In genomic region chr9:120338340-120338739, GRCh38 we compare ENCODE assay signal across 19 cellular contexts.
DNase-seq lines count a peak whose midpoint lies in the region; ATAC-seq, FAIRE-seq and TF ChIP-seq lines count a peak whose summit lies in the region.
"Had no signal": no experiment of that assay in that cellular context is flagged by ENCODE, and none has a peak within 500 bp of the region (broad histone marks: within the 10 kb centered on the region; RNA-seq: fewer than 3 reads in every experiment).

No MANE protein-coding gene starts in this region.

- H2AFZ ChIP-seq in Loucy (ENCODE audit: low read length) (no peak overlapping the region), osteoblast (ENCODE audit: low read length) (no peak overlapping the region)

- no peak overlapping the region for H3K27ac ChIP-seq in osteoblast (ENCODE audit: low read depth, low read length)
- H3K27ac ChIP-seq in brain microvascular endothelial cell, result no peak overlapping the region

- in situ Hi-C loops in brain microvascular endothelial cell (cut with HindIII; ENCODE audit: low pct_ligation_motif_present, low sequenced_read_pairs), result no loop called here

- peaks cover 17 to 29% of the 10 kb centered on the region in 2 donors for H3K27me3 Mint-ChIP-seq in stimulated activated naive B cell treated with anti-CD40 and anti-IgM and Interleukin-4, amounts not matched to agents 10 μg/mL and 1 μg/mL and 100 μg/mL, for 72 hours

- no peak overlapping the region for H3K4me2 ChIP-seq in Loucy (ENCODE audit: low read depth, low read length, poor library complexity, severe bottlenecking)
- H3K4me2 ChIP-seq in osteoblast (ENCODE audit: insufficient read depth, low read length), result no peak overlapping the region

- H3K36me3 Mint-ChIP-seq in stimulated activated naive B cell treated with anti-CD40 and anti-IgM and Interleukin-4, amounts not matched to agents 10 μg/mL and 1 μg/mL and 100 μg/mL, for 72 hours, result no peaks in the 10 kb centered on the region
- H3K36me3 Mint-ChIP-seq: CD4-positive, alpha-beta memory T cell had no signal

- no peaks in the 10 kb centered on the region for H3K9me3 ChIP-seq in Loucy (ENCODE audit: insufficient read depth, low read depth, low read length)
- H3K9me3 ChIP-seq in osteoblast (ENCODE audit: low read depth, low read length), result no peaks in the 10 kb centered on the region

- no peaks in the 10 kb centered on the region for H3K9me3 Mint-ChIP-seq in stimulated activated naive B cell treated with anti-CD40 and anti-IgM and Interleukin-4, amounts not matched to agents 10 μg/mL and 1 μg/mL and 100 μg/mL, for 72 hours
- H3K9me3 Mint-ChIP-seq: CD4-positive, alpha-beta memory T cell had no signal

- H3K4me1 Mint-ChIP-seq in stimulated activated naive B cell treated with anti-CD40 and anti-IgM and Interleukin-4, amounts not matched to agents 10 μg/mL and 1 μg/mL and 100 μg/mL, for 72 hours, result no peaks in the 10 kb centered on the region
- H3K4me1 Mint-ChIP-seq: CD4-positive, alpha-beta memory T cell had no signal

- H3K4me3 Mint-ChIP-seq in stimulated activated naive B cell treated with anti-CD40 and anti-IgM and Interleukin-4, amounts not matched to agents 10 μg/mL and 1 μg/mL and 100 μg/mL, for 72 hours, result no peak overlapping the region
- H3K4me3 Mint-ChIP-seq: CD4-positive, alpha-beta memory T cell had no signal

- H3K9me2 ChIP-seq in Loucy (replicated peaks; ENCODE audit: low read depth, low read length), result no peaks in the 10 kb centered on the region

- H4K20me1 ChIP-seq in Loucy (ENCODE audit: insufficient read depth, low read length, poor library complexity, severe bottlenecking) (no peaks in the 10 kb centered on the region), osteoblast (ENCODE audit: insufficient read depth, low read length) (no peaks in the 10 kb centered on the region)

- H3K4me1 ChIP-seq in Loucy (ENCODE audit: insufficient read depth, low read length, poor library complexity, severe bottlenecking) (no peaks in the 10 kb centered on the region), osteoblast (ENCODE audit: insufficient read depth, low read length) (peaks cover 6% of the 10 kb centered on the region)

- H3K9ac ChIP-seq in Loucy (ENCODE audit: low read depth, low read length, poor library complexity, severe bottlenecking), result no peak overlapping the region

- no peaks in the 10 kb centered on the region for H3K27me3 ChIP-seq in Loucy (ENCODE audit: insufficient read depth, low read length, poor library complexity, severe bottlenecking)
- H3K27me3 ChIP-seq in bronchial epithelial cell (ENCODE audit: control insufficient read depth, insufficient read depth, low read length), result no peaks in the 10 kb centered on the region
- no peaks in the 10 kb centered on the region for H3K27me3 ChIP-seq in osteoblast (ENCODE audit: insufficient read depth, low read length)
- no peaks in the 10 kb centered on the region for H3K27me3 ChIP-seq in brain microvascular endothelial cell (replicated peaks)

- DNase-seq in cardiac septum (ENCODE audit: low spot score) (peak; percentile 19), Right ventricle myocardium superior (no peak), bronchial epithelial cell (ENCODE audit: low read depth) (no peak), osteoblast (ENCODE audit: insufficient read length, low spot score, missing footprints) (no peak), brain microvascular endothelial cell (no peak)
- DNase-seq in stimulated activated naive B cell treated with anti-CD40 and anti-IgM and Interleukin-4, amounts not matched to agents 10 μg/mL and 1 μg/mL and 100 μg/mL, for 72 hours, result no peak
- DNase-seq: 8988T; ACHN; C1 segment of cervical spinal cord; CD4-positive, alpha-beta memory T cell; DMS79; EL had no signal

- no peaks in the 10 kb centered on the region for H3K36me3 ChIP-seq in Loucy (ENCODE audit: insufficient read depth, low read length)
- H3K36me3 ChIP-seq in bronchial epithelial cell (ENCODE audit: control insufficient read depth, insufficient read depth, low read length), result no peaks in the 10 kb centered on the region
- no peaks in the 10 kb centered on the region for H3K36me3 ChIP-seq in osteoblast (ENCODE audit: insufficient read depth, low read length)
- H3K36me3 ChIP-seq in brain microvascular endothelial cell (replicated peaks), result no peaks in the 10 kb centered on the region

- H3K27ac Mint-ChIP-seq in stimulated activated naive B cell treated with anti-CD40 and anti-IgM and Interleukin-4, amounts not matched to agents 10 μg/mL and 1 μg/mL and 100 μg/mL, for 72 hours, result no peak overlapping the region

- ATAC-seq in Right ventricle myocardium superior (ENCODE audit: poor library complexity), result no peak
- ATAC-seq in stimulated activated naive B cell treated with anti-CD40 and anti-IgM and Interleukin-4, amounts not matched to agents 10 μg/mL and 1 μg/mL and 100 μg/mL, for 72 hours (replicated peaks), result no peak
- ATAC-seq: HCT116 had no signal

- H3K4me3 ChIP-seq in Loucy (ENCODE audit: low read length, poor library complexity, severe bottlenecking) (no peak overlapping the region), bronchial epithelial cell (ENCODE audit: low read depth, low read length) (no peak overlapping the region), osteoblast (ENCODE audit: insufficient read depth, low read length) (no peak overlapping the region), brain microvascular endothelial cell (ENCODE audit: low read depth, low read length) (no peak overlapping the region)

- FAIRE-seq in bronchial epithelial cell (lab: Jason Lieb, UNC), result peak; percentile 36
- FAIRE-seq: G401.6, GM12892, GM19239, H1, HTR-8/SVneo had no signal

- H3F3A ChIP-seq in Loucy (ENCODE audit: low read depth), result no peaks in the 10 kb centered on the region

- H3K79me2 ChIP-seq in Loucy (ENCODE audit: insufficient read depth, low read length) (no peaks in the 10 kb centered on the region), osteoblast (ENCODE audit: insufficient read depth, low read length) (no peaks in the 10 kb centered on the region)

- TF ChIP-seq CTCF in Loucy (conservative IDR thresholded peaks at IDR 0.05; ENCODE audit: low read length) (peak; percentile 29; the same call in 1 of the 2 replicates), bronchial epithelial cell (IDR thresholded peaks at IDR 0.05; ENCODE audit: insufficient read depth, low read length, severe bottlenecking) (no peak), osteoblast (IDR thresholded peaks at IDR 0.05; ENCODE audit: extremely low read depth, low read depth, low read length) (no peak), brain microvascular endothelial cell (IDR thresholded peaks at IDR 0.05; ENCODE audit: low read depth, low read length, missing control alignments) (no peak)

- intact Hi-C loops in cardiac septum (cut with DNase I), result no loop called here
- intact Hi-C loops in Right ventricle myocardium superior (cut with DNase I), result no loop called here
